In the genomic region with DNA sequence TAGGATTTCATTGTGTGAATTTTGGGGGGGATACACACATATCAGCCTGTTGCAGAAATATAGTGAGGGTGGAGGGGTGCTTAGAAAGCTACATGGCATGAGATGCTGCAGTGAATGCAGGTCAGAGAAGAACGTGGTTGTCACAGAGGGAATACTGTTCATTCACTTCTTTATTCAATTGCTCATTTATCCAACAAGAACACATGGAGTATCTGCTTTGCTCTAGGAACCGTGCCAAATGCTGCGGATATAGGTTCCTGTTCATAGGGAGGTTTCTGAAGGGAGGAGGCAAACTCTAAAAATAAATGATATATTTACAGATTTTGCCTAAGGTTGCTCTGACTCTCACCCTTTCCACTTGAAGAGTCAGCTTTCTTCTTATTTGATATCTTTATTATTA, we compare ENCODE assay signal across 13 cellular contexts.
DNase-seq lines count a peak whose midpoint lies in the region; ATAC-seq and TF ChIP-seq lines count a peak whose summit lies in the region.
"Had no signal": no experiment of that assay in that cellular context is flagged by ENCODE, and none has a peak within 500 bp of the region (broad histone marks: within the 10 kb centered on the region; RNA-seq: fewer than 3 reads in every experiment).

No MANE protein-coding gene starts in this region.

- ATAC-seq in HG02759 (IDR thresholded peaks at IDR 0.05; ENCODE audit: unreplicated experiment) (no peak), HG03159 (IDR thresholded peaks at IDR 0.05; ENCODE audit: unreplicated experiment) (no peak)
- ATAC-seq: GM12878 had no signal

- no peaks in the 10 kb centered on the region for H3K36me3 Mint-ChIP-seq in activated naive CD4-positive, alpha-beta T cell treated with anti-CD3 and anti-CD28 coated beads for 36 hours (ENCODE audit: low read depth)
- H3K36me3 Mint-ChIP-seq: CD8-positive, alpha-beta memory T cell had no signal

- H3K27ac Mint-ChIP-seq in activated naive CD4-positive, alpha-beta T cell treated with anti-CD3 and anti-CD28 coated beads for 36 hours = no peak overlapping the region
- H3K27ac Mint-ChIP-seq: CD8-positive, alpha-beta memory T cell; HFFc6 had no signal

- no peak for TF ChIP-seq CTCF in fibroblast of pulmonary artery (IDR thresholded peaks at IDR 0.05; ENCODE audit: low read length, missing control alignments)

- H3K4me3 ChIP-seq in fibroblast of pulmonary artery (replicated peaks; ENCODE audit: low read depth, low read length) = no peak overlapping the region
- H3K4me3 ChIP-seq: BLaER1, GM12878 had no signal

- no peak overlapping the region for H3K4me3 Mint-ChIP-seq in activated naive CD4-positive, alpha-beta T cell treated with anti-CD3 and anti-CD28 coated beads for 36 hours
- H3K4me3 Mint-ChIP-seq: CD8-positive, alpha-beta memory T cell; HFFc6 had no signal

- CTCF ChIA-PET in activated naive CD4-positive, alpha-beta T cell treated with anti-CD3 and anti-CD28 coated beads for 36 hours (lab: Charles Lee) = no interaction called here

- H3K9me3 Mint-ChIP-seq in activated naive CD4-positive, alpha-beta T cell treated with anti-CD3 and anti-CD28 coated beads for 36 hours = no peaks in the 10 kb centered on the region
- H3K9me3 Mint-ChIP-seq: CD8-positive, alpha-beta memory T cell; HFFc6 had no signal

- no peaks in the 10 kb centered on the region for H3K4me1 Mint-ChIP-seq in activated naive CD4-positive, alpha-beta T cell treated with anti-CD3 and anti-CD28 coated beads for 36 hours (ENCODE audit: low read depth)
- H3K4me1 Mint-ChIP-seq: CD8-positive, alpha-beta memory T cell had no signal

- DNase-seq in DMS 273 (lab: John Stamatoyannopoulos, UW; ENCODE audit: unreplicated experiment) (peak; percentile 23), DMS 273 treated with DMSO at 0.1 percent for 48 hours (lab: John Stamatoyannopoulos, UW) (no peak), NCI-H1694 treated with DMSO at 0.1 percent for 48 hours (lab: John Stamatoyannopoulos, UW) (peak; percentile 47), fibroblast of pulmonary artery (ENCODE audit: low read depth) (peak; percentile 2)
- DNase-seq in activated naive CD4-positive, alpha-beta T cell treated with anti-CD3 and anti-CD28 coated beads for 36 hours = no peak
- DNase-seq: CD8-positive, alpha-beta memory T cell; DMS79; HCEC 1CT; HFFc6 had no signal

- no peaks in the 10 kb centered on the region for H3K27me3 Mint-ChIP-seq in activated naive CD4-positive, alpha-beta T cell treated with anti-CD3 and anti-CD28 coated beads for 36 hours (ENCODE audit: low read depth)

- intact Hi-C loops in activated naive CD4-positive, alpha-beta T cell treated with anti-CD3 and anti-CD28 coated beads for 36 hours (cut with micrococcal nuclease) = no loop called here

Comparison
In these comparisons a context has a peak if more than half of its experiments do, and no peak if none do; other contexts are left out.
1. DNase-seq: peak in DMS 273 (single experiment), NCI-H1694 treated with DMSO at 0.1 percent for 48 hours (single experiment) and fibroblast of pulmonary artery (single experiment); none in DMS 273 treated with DMSO at 0.1 percent for 48 hours (single experiment) and activated naive CD4-positive, alpha-beta T cell treated with anti-CD3 and anti-CD28 coated beads for 36 hours (single experiment).